ENCODE assay signal across 8 cellular contexts in genomic region chr1:184385863-184386262, GRCh38. TPM values are rescaled to one million over a fixed set of nuclear protein-coding genes. Genes with fewer than 3 reads are reported as not detected.
A peak's percentile ranks its signal among the peaks of the same experiment; 100 is the strongest.
DNase-seq lines count a peak whose midpoint lies in the region; ATAC-seq and TF ChIP-seq lines count a peak whose summit lies in the region.

No MANE protein-coding gene starts in this region.

- peak overlapping the region; percentile 97 for H3K4me2 ChIP-seq in neural cell (ENCODE audit: low read length)

- no peak for TF ChIP-seq EP300 in neural cell (conservative IDR thresholded peaks at IDR 0.05; ENCODE audit: poor library complexity, severe bottlenecking)

- peaks cover 0 to 50% of the 10 kb centered on the region in 2 donors for H3K27me3 Mint-ChIP-seq in effector memory CD8-positive, alpha-beta T cell

- H3K36me3 ChIP-seq in neural cell (ENCODE audit: insufficient read depth, low read length), result no peaks in the 10 kb centered on the region

- H3K4me3 ChIP-seq in neural cell (ENCODE audit: low read length), result peak overlapping the region; percentile 86

- peak overlapping the region; percentile 63 to 94 for H3K27ac Mint-ChIP-seq in effector memory CD8-positive, alpha-beta T cell

- no peak for ATAC-seq in effector memory CD8-positive, alpha-beta T cell (replicated peaks)

- no peaks in the 10 kb centered on the region for H4K20me1 ChIP-seq in neural cell (ENCODE audit: insufficient read depth)

- H3K79me2 ChIP-seq in neural cell (replicated peaks; ENCODE audit: insufficient read depth, low read length), result peaks cover 32% of the 10 kb centered on the region

- H3K9ac ChIP-seq in neural cell (ENCODE audit: low read length), result peak overlapping the region; percentile 96

- H3K9me2 ChIP-seq in neural cell (ENCODE audit: insufficient read depth, low read length), result no peaks in the 10 kb centered on the region

- H3K9me3 Mint-ChIP-seq in effector memory CD8-positive, alpha-beta T cell, result no peaks in the 10 kb centered on the region

- no peaks in the 10 kb centered on the region for H3K9me3 ChIP-seq in neural cell (ENCODE audit: low read length)

- H3K27me3 ChIP-seq in neural cell (ENCODE audit: insufficient read depth, low read depth, low read length), result no peaks in the 10 kb centered on the region

- TF ChIP-seq RAD21 in neural cell (conservative IDR thresholded peaks at IDR 0.05), result no peak

- peak overlapping the region; percentile 77 for H2AFZ ChIP-seq in neural cell (ENCODE audit: low read depth, low read length)

- DNase-seq in NCI-H146 treated with DMSO at 0.1 percent for 48 hours (lab: John Stamatoyannopoulos, UW; ENCODE audit: unreplicated experiment) (peak; percentile 49), HUDEP-2 (lab: John Stamatoyannopoulos, UW; ENCODE audit: unreplicated experiment in 76 of 76) (no peak), HuH-7 (ENCODE audit: low spot score) (no peak), foreskin melanocyte (no peak), NCI-H187 (lab: John Stamatoyannopoulos, UW) (no peak)
- DNase-seq in effector memory CD8-positive, alpha-beta T cell, result no peak

- H3K4me3 Mint-ChIP-seq in effector memory CD8-positive, alpha-beta T cell, result peak overlapping the region; percentile 84 to 87

- H3K4me1 Mint-ChIP-seq in effector memory CD8-positive, alpha-beta T cell (ENCODE audit: low read depth in 2 of 2), result peaks cover 25 to 39% of the 10 kb centered on the region in 2 donors

- TF ChIP-seq CTCF in C4-2B (conservative IDR thresholded peaks at IDR 0.05) (no peak), neural cell (IDR thresholded peaks at IDR 0.05; ENCODE audit: poor library complexity, severe bottlenecking) (no peak)

- peaks cover 7% of the 10 kb centered on the region for H3F3A ChIP-seq in neural cell (ENCODE audit: insufficient read depth, low read length, poor library complexity, severe bottlenecking)

- H3K27ac ChIP-seq in C4-2B (peak overlapping the region; percentile 96), neural cell (ENCODE audit: low read length) (peak overlapping the region; percentile 92)

- H3K36me3 Mint-ChIP-seq in effector memory CD8-positive, alpha-beta T cell (ENCODE audit: insufficient read depth), result peaks cover 22% of the 10 kb centered on the region

TF ChIP-seq in neural cell, 6 proteins besides CTCF, POLR2A, EP300 and RAD21:
- TF ChIP-seq POLR2AphosphoS5 (IDR thresholded peaks at IDR 0.05) (peak; percentile 27), TAF1 (IDR thresholded peaks at IDR 0.05; ENCODE audit: low read depth) (peak; percentile 1), EZH2 (IDR thresholded peaks at IDR 0.05; ENCODE audit: borderline replicate concordance, insufficient read depth, low read length, poor library complexity, severe bottlenecking) (no peak), MXI1 (conservative IDR thresholded peaks at IDR 0.05; ENCODE audit: poor library complexity, severe bottlenecking) (peak; percentile 16), SMC3 (conservative IDR thresholded peaks at IDR 0.05; ENCODE audit: poor library complexity) (no peak)
- TF ChIP-seq, protein P1, sequence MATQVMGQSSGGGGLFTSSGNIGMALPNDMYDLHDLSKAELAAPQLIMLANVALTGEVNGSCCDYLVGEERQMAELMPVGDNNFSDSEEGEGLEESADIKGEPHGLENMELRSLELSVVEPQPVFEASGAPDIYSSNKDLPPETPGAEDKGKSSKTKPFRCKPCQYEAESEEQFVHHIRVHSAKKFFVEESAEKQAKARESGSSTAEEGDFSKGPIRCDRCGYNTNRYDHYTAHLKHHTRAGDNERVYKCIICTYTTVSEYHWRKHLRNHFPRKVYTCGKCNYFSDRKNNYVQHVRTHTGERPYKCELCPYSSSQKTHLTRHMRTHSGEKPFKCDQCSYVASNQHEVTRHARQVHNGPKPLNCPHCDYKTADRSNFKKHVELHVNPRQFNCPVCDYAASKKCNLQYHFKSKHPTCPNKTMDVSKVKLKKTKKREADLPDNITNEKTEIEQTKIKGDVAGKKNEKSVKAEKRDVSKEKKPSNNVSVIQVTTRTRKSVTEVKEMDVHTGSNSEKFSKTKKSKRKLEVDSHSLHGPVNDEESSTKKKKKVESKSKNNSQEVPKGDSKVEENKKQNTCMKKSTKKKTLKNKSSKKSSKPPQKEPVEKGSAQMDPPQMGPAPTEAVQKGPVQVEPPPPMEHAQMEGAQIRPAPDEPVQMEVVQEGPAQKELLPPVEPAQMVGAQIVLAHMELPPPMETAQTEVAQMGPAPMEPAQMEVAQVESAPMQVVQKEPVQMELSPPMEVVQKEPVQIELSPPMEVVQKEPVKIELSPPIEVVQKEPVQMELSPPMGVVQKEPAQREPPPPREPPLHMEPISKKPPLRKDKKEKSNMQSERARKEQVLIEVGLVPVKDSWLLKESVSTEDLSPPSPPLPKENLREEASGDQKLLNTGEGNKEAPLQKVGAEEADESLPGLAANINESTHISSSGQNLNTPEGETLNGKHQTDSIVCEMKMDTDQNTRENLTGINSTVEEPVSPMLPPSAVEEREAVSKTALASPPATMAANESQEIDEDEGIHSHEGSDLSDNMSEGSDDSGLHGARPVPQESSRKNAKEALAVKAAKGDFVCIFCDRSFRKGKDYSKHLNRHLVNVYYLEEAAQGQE (IDR thresholded peaks at IDR 0.05; ENCODE audit: borderline replicate concordance), result no peak
TF ChIP-seq in neural cell: peak in this region for 3.

RNA-seq across cellular contexts. Expression of gene C1orf21, which starts 1.0 kb away (rescaled TPM):
- polyA plus RNA-seq in neural cell, result 17.4 and 21.1 TPM in 2 replicates
- polyA minus RNA-seq in neural cell, result 25.6 and 41.8 TPM in 2 replicates
